In the genomic region with DNA sequence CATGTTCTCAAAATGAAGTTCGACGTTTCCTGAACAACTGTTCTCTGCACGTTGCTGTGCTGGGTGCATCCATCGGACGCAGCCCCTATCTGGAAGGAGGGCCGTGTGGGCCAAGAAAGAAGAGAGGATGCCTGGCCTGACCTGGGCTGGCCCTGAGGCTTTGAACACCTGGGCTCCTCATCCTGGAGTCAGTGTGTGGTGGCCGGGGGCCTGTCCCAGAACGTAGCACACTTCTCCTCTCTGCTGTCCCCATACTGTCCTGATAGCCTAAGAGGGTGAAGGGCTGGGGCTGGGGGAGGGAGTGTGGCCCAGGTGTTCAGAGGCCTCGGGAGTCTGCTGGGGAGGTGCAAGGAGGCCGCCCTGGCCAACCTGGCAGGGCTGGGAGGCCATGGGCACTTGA, we compare ENCODE assay signal across 1 cellular context.
TF ChIP-seq lines count a peak whose summit lies in the region.

No MANE protein-coding gene starts in this region.

TF ChIP-seq in GM23338, 12 proteins besides CTCF, POLR2A, EP300 and RAD21 (continued from another document):
- TF ChIP-seq, protein P1, sequence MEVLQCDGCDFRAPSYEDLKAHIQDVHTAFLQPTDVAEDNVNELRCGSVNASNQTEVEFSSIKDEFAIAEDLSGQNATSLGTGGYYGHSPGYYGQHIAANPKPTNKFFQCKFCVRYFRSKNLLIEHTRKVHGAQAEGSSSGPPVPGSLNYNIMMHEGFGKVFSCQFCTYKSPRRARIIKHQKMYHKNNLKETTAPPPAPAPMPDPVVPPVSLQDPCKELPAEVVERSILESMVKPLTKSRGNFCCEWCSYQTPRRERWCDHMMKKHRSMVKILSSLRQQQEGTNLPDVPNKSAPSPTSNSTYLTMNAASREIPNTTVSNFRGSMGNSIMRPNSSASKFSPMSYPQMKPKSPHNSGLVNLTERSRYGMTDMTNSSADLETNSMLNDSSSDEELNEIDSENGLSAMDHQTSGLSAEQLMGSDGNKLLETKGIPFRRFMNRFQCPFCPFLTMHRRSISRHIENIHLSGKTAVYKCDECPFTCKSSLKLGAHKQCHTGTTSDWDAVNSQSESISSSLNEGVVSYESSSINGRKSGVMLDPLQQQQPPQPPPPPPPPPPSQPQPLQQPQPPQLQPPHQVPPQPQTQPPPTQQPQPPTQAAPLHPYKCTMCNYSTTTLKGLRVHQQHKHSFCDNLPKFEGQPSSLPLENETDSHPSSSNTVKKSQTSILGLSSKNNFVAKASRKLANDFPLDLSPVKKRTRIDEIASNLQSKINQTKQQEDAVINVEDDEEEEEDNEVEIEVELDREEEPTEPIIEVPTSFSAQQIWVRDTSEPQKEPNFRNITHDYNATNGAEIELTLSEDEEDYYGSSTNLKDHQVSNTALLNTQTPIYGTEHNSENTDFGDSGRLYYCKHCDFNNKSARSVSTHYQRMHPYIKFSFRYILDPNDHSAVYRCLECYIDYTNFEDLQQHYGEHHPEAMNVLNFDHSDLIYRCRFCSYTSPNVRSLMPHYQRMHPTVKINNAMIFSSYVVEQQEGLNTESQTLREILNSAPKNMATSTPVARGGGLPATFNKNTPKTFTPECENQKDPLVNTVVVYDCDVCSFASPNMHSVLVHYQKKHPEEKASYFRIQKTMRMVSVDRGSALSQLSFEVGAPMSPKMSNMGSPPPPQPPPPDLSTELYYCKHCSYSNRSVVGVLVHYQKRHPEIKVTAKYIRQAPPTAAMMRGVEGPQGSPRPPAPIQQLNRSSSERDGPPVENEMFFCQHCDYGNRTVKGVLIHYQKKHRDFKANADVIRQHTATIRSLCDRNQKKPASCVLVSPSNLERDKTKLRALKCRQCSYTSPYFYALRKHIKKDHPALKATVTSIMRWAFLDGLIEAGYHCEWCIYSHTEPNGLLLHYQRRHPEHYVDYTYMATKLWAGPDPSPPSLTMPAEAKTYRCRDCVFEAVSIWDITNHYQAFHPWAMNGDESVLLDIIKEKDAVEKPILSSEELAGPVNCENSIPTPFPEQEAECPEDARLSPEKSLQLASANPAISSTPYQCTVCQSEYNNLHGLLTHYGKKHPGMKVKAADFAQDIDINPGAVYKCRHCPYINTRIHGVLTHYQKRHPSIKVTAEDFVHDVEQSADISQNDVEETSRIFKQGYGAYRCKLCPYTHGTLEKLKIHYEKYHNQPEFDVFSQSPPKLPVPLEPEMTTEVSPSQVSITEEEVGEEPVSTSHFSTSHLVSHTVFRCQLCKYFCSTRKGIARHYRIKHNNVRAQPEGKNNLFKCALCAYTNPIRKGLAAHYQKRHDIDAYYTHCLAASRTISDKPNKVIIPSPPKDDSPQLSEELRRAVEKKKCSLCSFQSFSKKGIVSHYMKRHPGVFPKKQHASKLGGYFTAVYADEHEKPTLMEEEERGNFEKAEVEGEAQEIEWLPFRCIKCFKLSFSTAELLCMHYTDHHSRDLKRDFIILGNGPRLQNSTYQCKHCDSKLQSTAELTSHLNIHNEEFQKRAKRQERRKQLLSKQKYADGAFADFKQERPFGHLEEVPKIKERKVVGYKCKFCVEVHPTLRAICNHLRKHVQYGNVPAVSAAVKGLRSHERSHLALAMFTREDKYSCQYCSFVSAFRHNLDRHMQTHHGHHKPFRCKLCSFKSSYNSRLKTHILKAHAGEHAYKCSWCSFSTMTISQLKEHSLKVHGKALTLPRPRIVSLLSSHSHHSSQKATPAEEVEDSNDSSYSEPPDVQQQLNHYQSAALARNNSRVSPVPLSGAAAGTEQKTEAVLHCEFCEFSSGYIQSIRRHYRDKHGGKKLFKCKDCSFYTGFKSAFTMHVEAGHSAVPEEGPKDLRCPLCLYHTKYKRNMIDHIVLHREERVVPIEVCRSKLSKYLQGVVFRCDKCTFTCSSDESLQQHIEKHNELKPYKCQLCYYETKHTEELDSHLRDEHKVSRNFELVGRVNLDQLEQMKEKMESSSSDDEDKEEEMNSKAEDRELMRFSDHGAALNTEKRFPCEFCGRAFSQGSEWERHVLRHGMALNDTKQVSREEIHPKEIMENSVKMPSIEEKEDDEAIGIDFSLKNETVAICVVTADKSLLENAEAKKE (CRISPR knock-in tag; IDR thresholded peaks at IDR 0.05): no peak
- no peak for TF ChIP-seq EZH2 (IDR thresholded peaks at IDR 0.05; ENCODE audit: low read depth, unreplicated experiment)
